20 cellular contexts compared by ENCODE assay signal in the genomic region with DNA sequence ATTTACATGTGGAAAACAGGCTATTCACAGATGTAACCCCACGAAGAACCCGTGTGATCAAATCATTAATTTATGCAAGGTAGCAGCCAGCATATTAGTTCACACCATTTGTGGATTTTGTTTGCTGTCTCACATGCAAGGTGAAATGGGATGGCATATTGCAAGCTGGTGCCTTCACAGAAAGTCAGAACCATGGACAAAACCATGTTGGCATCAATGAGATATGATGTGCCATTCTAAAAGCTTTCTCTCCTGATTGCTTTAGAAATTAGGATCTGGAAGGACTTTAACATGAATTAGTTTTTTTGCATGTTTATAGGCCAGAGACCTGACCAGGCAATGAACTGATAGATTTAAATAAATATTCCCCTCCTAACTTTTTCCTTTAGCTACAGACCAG.
A peak's percentile ranks its signal among the peaks of the same experiment; 100 is the strongest.
DNase-seq lines count a peak whose midpoint lies in the region; ATAC-seq, FAIRE-seq and TF ChIP-seq lines count a peak whose summit lies in the region.
"Had no signal": no experiment of that assay in that cellular context is flagged by ENCODE, and none has a peak within 500 bp of the region (broad histone marks: within the 10 kb centered on the region; RNA-seq: fewer than 3 reads in every experiment).

No MANE protein-coding gene starts in this region.

- POLR2A ChIA-PET in A549 (lab: Yijun Ruan, JAX), result no interaction called here
- POLR2A ChIA-PET in HEK293 (lab: Yijun Ruan, JAX), result no interaction called here
- POLR2A ChIA-PET in GM10248 (lab: Yijun Ruan, JAX), result no interaction called here
- POLR2A ChIA-PET in CD8-positive, alpha-beta memory T cell (lab: Charles Lee), result no interaction called here

- H3K9me3 ChIP-seq in A549 (no peaks in the 10 kb centered on the region), HEK293 (ENCODE audit: control insufficient read depth, insufficient read depth, low read depth, low read length) (no peaks in the 10 kb centered on the region)
- H3K9me3 ChIP-seq in CD8-positive, alpha-beta memory T cell (ENCODE audit: low read length), result no peaks in the 10 kb centered on the region

- no peak for ATAC-seq in A549
- ATAC-seq: GM12878, PC-3, T-cell had no signal

- 78% methylated on average over 2 of the region's 2 CpGs for WGBS in A549 (ENCODE audit: missing lambda C conversion rate)

- H3K4me1 Mint-ChIP-seq in nephron, result peaks cover 72% of the 10 kb centered on the region
- H3K4me1 Mint-ChIP-seq in mesothelial cell of epicardium, result peaks cover 28% of the 10 kb centered on the region
- no peaks in the 10 kb centered on the region for H3K4me1 Mint-ChIP-seq in CD8-positive, alpha-beta memory T cell
- H3K4me1 Mint-ChIP-seq: T-cell had no signal

- DNase-seq in A549 (ENCODE audit: low read depth in 1 of 2, low spot score in 1 of 2) (no peak), caudate nucleus (lab: John Stamatoyannopoulos, UW) (no peak), mesothelial cell of epicardium (ENCODE audit: low spot score in 2 of 2, unreplicated experiment in 2 of 2) (no peak), GM10248 (ENCODE audit: extremely low spot score) (no peak)
- no peak for DNase-seq in CD8-positive, alpha-beta memory T cell
- DNase-seq: Karpas-422; NCI-H1092; NCI-H1417 treated with DMSO at 0.1 percent for 48 hours; NCI-H2171 treated with DMSO at 0.1 percent for 48 hours; NCI-H82; NK-92 treated with Interleukin-12 subunit alpha and Interleukin-12 subunit beta, amount 100 ng/mL, for 24 hours; PC-3; T-cell had no signal

- H3K9me3 Mint-ChIP-seq in nephron (no peaks in the 10 kb centered on the region), mesothelial cell of epicardium (no peaks in the 10 kb centered on the region)
- H3K9me3 Mint-ChIP-seq in CD8-positive, alpha-beta memory T cell, result peaks cover 0 to 2% (median 0%) of the 10 kb centered on the region in 5 donors
- H3K9me3 Mint-ChIP-seq: T-cell had no signal

- TF ChIP-seq POLR2A in A549 (IDR thresholded peaks at IDR 0.05; ENCODE audit: low read length), result no peak

- H3K36me3 Mint-ChIP-seq in nephron (ENCODE audit: low read depth) (peaks cover 67% of the 10 kb centered on the region), mesothelial cell of epicardium (peaks cover 24% of the 10 kb centered on the region)
- H3K36me3 Mint-ChIP-seq in CD8-positive, alpha-beta memory T cell, result peaks cover 12 to 51% (median 38%) of the 10 kb centered on the region in 3 donors

- peaks cover 0 to 32% of the 10 kb centered on the region in 2 experiments; a peak in 1 of 3 replicates for H3K36me3 ChIP-seq in HEK293 (ENCODE audit: control insufficient read depth in 2 of 2, insufficient read depth in 1 of 2, low read length in 2 of 2)
- no peaks in the 10 kb centered on the region for H3K36me3 ChIP-seq in CD8-positive, alpha-beta memory T cell (ENCODE audit: insufficient read depth, low read length)

- no peak overlapping the region for H3K4me2 ChIP-seq in A549

- H3K27me3 ChIP-seq in CD8-positive, alpha-beta memory T cell (ENCODE audit: insufficient read depth, low read length, poor library complexity, severe bottlenecking), result no peaks in the 10 kb centered on the region

- H3K27ac Mint-ChIP-seq in nephron (peak overlapping the region; percentile 15 to 85 (median 68)), mesothelial cell of epicardium (no peak overlapping the region)
- H3K27ac Mint-ChIP-seq in CD8-positive, alpha-beta memory T cell, result no peak overlapping the region
- H3K27ac Mint-ChIP-seq: T-cell had no signal

- TF ChIP-seq CTCF in A549 (IDR thresholded peaks at IDR 0.05), result no peak
- no peak for TF ChIP-seq CTCF in HEK293 (tag by site-specific recombination; IDR thresholded peaks at IDR 0.05)
- no peak for TF ChIP-seq CTCF in nephron (IDR thresholded peaks at IDR 0.05; ENCODE audit: unreplicated experiment in 3 of 3)
- no peak for TF ChIP-seq CTCF in mesothelial cell of epicardium (IDR thresholded peaks at IDR 0.05; ENCODE audit: unreplicated experiment)
- TF ChIP-seq CTCF in GM10248 (IDR thresholded peaks at IDR 0.05; ENCODE audit: control extremely low read depth, extremely low read depth, low read depth, missing control alignments), result no peak

- H3K4me3 ChIP-seq in A549 (no peak overlapping the region), HEK293 (ENCODE audit: low read depth, low read length) (no peak overlapping the region)
- no peak overlapping the region for H3K4me3 ChIP-seq in CD8-positive, alpha-beta memory T cell (ENCODE audit: low read length)
- H3K4me3 ChIP-seq: GM12878 had no signal

- no peak for FAIRE-seq in A549 (lab: Jason Lieb, UNC)
- FAIRE-seq: D721Med, G401.6, GM12878, H54 had no signal

- H3K27me3 Mint-ChIP-seq in nephron (ENCODE audit: low read depth), result peaks cover 5% of the 10 kb centered on the region
- no peaks in the 10 kb centered on the region for H3K27me3 Mint-ChIP-seq in mesothelial cell of epicardium (ENCODE audit: low read depth)
- H3K27me3 Mint-ChIP-seq in CD8-positive, alpha-beta memory T cell, result no peaks in the 10 kb centered on the region
- H3K27me3 Mint-ChIP-seq: T-cell had no signal

- TF ChIP-seq RAD21 in A549 (conservative IDR thresholded peaks at IDR 0.05 in 1 of 2, IDR thresholded peaks at IDR 0.05 in 1 of 2), result no peak

- no peak for TF ChIP-seq EP300 in A549 (IDR thresholded peaks at IDR 0.05)

- H3K4me3 Mint-ChIP-seq in nephron (no peak overlapping the region), mesothelial cell of epicardium (no peak overlapping the region)
- H3K4me3 Mint-ChIP-seq in CD8-positive, alpha-beta memory T cell, result no peak overlapping the region
- H3K4me3 Mint-ChIP-seq: T-cell had no signal

- H3K27ac ChIP-seq in A549, result no peak overlapping the region
- H3K27ac ChIP-seq in HEK293 (ENCODE audit: extremely low read depth, low read depth, low read length), result no peak overlapping the region
- H3K27ac ChIP-seq in caudate nucleus (ENCODE audit: low read depth, low read length), result peak overlapping the region; percentile 91
- no peak overlapping the region for H3K27ac ChIP-seq in CD8-positive, alpha-beta memory T cell (ENCODE audit: low read depth, low read length)
- H3K27ac ChIP-seq: HL-60 had no signal

- H3K4me1 ChIP-seq in A549 (no peaks in the 10 kb centered on the region), HEK293 (ENCODE audit: control insufficient read depth, insufficient read depth, low read length) (peaks cover 19% of the 10 kb centered on the region)
- H3K4me1 ChIP-seq in CD8-positive, alpha-beta memory T cell (ENCODE audit: insufficient read depth, low read length), result no peaks in the 10 kb centered on the region

- CTCF ChIA-PET in A549 (lab: Yijun Ruan, JAX) (no interaction called here), HEK293 (lab: Yijun Ruan, JAX) (interaction anchor here (1.0 kb wide), 1 partner anchor 123 kb away, joined by 5 read pairs; no protein-coding TSS in a partner anchor), GM10248 (lab: Yijun Ruan, JAX) (interaction anchor here (1.6 kb wide), 1 partner anchor 8 kb away, joined by 4 read pairs; no protein-coding TSS in a partner anchor)
- CTCF ChIA-PET in CD8-positive, alpha-beta memory T cell (lab: Charles Lee), result no interaction called here

TF ChIP-seq in A549, 52 proteins besides CTCF, POLR2A, EP300 and RAD21 (continues in another document):
- TF ChIP-seq, protein P1, sequence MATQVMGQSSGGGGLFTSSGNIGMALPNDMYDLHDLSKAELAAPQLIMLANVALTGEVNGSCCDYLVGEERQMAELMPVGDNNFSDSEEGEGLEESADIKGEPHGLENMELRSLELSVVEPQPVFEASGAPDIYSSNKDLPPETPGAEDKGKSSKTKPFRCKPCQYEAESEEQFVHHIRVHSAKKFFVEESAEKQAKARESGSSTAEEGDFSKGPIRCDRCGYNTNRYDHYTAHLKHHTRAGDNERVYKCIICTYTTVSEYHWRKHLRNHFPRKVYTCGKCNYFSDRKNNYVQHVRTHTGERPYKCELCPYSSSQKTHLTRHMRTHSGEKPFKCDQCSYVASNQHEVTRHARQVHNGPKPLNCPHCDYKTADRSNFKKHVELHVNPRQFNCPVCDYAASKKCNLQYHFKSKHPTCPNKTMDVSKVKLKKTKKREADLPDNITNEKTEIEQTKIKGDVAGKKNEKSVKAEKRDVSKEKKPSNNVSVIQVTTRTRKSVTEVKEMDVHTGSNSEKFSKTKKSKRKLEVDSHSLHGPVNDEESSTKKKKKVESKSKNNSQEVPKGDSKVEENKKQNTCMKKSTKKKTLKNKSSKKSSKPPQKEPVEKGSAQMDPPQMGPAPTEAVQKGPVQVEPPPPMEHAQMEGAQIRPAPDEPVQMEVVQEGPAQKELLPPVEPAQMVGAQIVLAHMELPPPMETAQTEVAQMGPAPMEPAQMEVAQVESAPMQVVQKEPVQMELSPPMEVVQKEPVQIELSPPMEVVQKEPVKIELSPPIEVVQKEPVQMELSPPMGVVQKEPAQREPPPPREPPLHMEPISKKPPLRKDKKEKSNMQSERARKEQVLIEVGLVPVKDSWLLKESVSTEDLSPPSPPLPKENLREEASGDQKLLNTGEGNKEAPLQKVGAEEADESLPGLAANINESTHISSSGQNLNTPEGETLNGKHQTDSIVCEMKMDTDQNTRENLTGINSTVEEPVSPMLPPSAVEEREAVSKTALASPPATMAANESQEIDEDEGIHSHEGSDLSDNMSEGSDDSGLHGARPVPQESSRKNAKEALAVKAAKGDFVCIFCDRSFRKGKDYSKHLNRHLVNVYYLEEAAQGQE (IDR thresholded peaks at IDR 0.05), result peak; percentile 46; the same call in 1 of the 2 replicates

TF ChIP-seq in HEK293, 187 proteins besides CTCF, POLR2A, EP300 and RAD21 (continues in another document):
- TF ChIP-seq ZFP41 (tag by site-specific recombination; IDR thresholded peaks at IDR 0.05; ENCODE audit: borderline replicate concordance), result no peak

Comparison
In these comparisons a context has a peak if more than half of its experiments do, and no peak if none do; other contexts are left out.
1. H3K27ac Mint-ChIP-seq: peak in nephron (3 of 3); none in mesothelial cell of epicardium (single experiment) and CD8-positive, alpha-beta memory T cell (0 of 8).
2. CTCF ChIA-PET loops: an anchor here in HEK293 (1.0 kb wide) and GM10248 (1.6 kb wide); none called in A549 and CD8-positive, alpha-beta memory T cell.